8 cellular contexts compared by ENCODE assay signal in genomic region chr7:80095545-80095944, GRCh38. TPM values are rescaled to one million over a fixed set of nuclear protein-coding genes. Genes with fewer than 3 reads are reported as not detected.
DNase-seq lines count a peak whose midpoint lies in the region; ATAC-seq and TF ChIP-seq lines count a peak whose summit lies in the region.

No MANE protein-coding gene starts in this region.

- BruUV-seq in PC-3 (replicated peaks; lab: Mats Ljungman, UMichigan), result no TSS peak

- TF ChIP-seq POLR2A in esophagus muscularis mucosa (IDR thresholded peaks at IDR 0.05; ENCODE audit: low read depth), result no peak

- no peaks in the 10 kb centered on the region for H3K79me1 ChIP-seq in H9 (ENCODE audit: insufficient read depth, low read depth, low read length, poor library complexity, severe bottlenecking)

- ATAC-seq in PC-3, result peak; percentile 56
- ATAC-seq in sciatic nerve, result peak; percentile 56
- no peak for ATAC-seq in GM18907 (IDR thresholded peaks at IDR 0.05; ENCODE audit: unreplicated experiment)

- H3K9ac ChIP-seq in H9 (ENCODE audit: extremely low read depth, insufficient read length, low read length), result no peak overlapping the region
- H3K9ac ChIP-seq in PC-3 (ENCODE audit: low read length), result no peak overlapping the region

- H3K23me2 ChIP-seq in H9 (ENCODE audit: insufficient read length, low read depth, low read length, poor library complexity, severe bottlenecking), result no peaks in the 10 kb centered on the region

- POLR2A ChIA-PET in PC-3 (lab: Charles Lee; ENCODE audit: unreplicated experiment), result no interaction called here
- POLR2A ChIA-PET in CD4-positive, alpha-beta memory T cell (lab: Charles Lee; ENCODE audit: partially characterized antibody), result no interaction called here

- H3K4me3 Mint-ChIP-seq in H9, result no peak overlapping the region
- H3K4me3 Mint-ChIP-seq in CD4-positive, alpha-beta memory T cell, result no peak overlapping the region

- H2BK5ac ChIP-seq in H9 (ENCODE audit: insufficient read length, low read length), result no peak overlapping the region

- H3K4me1 ChIP-seq in H9 (ENCODE audit: insufficient read depth, low read length), result no peaks in the 10 kb centered on the region
- no peaks in the 10 kb centered on the region for H3K4me1 ChIP-seq in PC-3 (ENCODE audit: insufficient read depth, low read length)
- H3K4me1 ChIP-seq in esophagus muscularis mucosa, result peaks cover 0 to 10% (median 0%) of the 10 kb centered on the region in 4 donors
- H3K4me1 ChIP-seq in CD4-positive, alpha-beta memory T cell (ENCODE audit: insufficient read depth, low read length), result no peaks in the 10 kb centered on the region

- no peaks in the 10 kb centered on the region for H3K36me3 Mint-ChIP-seq in H9 (ENCODE audit: insufficient read depth in 1 of 3, low read depth in 3 of 3)
- H3K36me3 Mint-ChIP-seq in CD4-positive, alpha-beta memory T cell, result no peaks in the 10 kb centered on the region

- CTCF ChIA-PET in PC-3 (lab: Charles Lee), result interaction anchor here (1.0 kb wide), 1 partner anchor 296 kb away, joined by 3 read pairs; no protein-coding TSS in a partner anchor
- CTCF ChIA-PET in CD4-positive, alpha-beta memory T cell (lab: Charles Lee; ENCODE audit: partially characterized antibody), result no interaction called here

- no peak overlapping the region for H4K5ac ChIP-seq in H9 (ENCODE audit: insufficient read length, low read depth, low read length)

- H2BK15ac ChIP-seq in H9 (ENCODE audit: low read depth, low read length), result no peak overlapping the region

- H2BK120ac ChIP-seq in H9 (ENCODE audit: low read depth, low read length, poor library complexity, severe bottlenecking), result no peak overlapping the region

- H3K27me3 ChIP-seq in H9 (ENCODE audit: insufficient read depth, low read length), result no peaks in the 10 kb centered on the region
- no peaks in the 10 kb centered on the region for H3K27me3 ChIP-seq in PC-3 (ENCODE audit: low read length)
- no peaks in the 10 kb centered on the region for H3K27me3 ChIP-seq in esophagus muscularis mucosa
- H3K27me3 ChIP-seq in CD4-positive, alpha-beta memory T cell (ENCODE audit: insufficient read depth, low read length), result no peaks in the 10 kb centered on the region

- no peak overlapping the region for H3K23ac ChIP-seq in H9 (ENCODE audit: insufficient read length, low read depth, low read length)

- no peak overlapping the region for H2AK5ac ChIP-seq in H9 (ENCODE audit: insufficient read length, low read length)

- H2BK20ac ChIP-seq in H9 (ENCODE audit: low read depth, low read length, poor library complexity, severe bottlenecking), result no peak overlapping the region

- H3K4me1 Mint-ChIP-seq in H9, result peaks cover 5% of the 10 kb centered on the region in 2 experiments; a peak in 3 of 4 replicates
- no peaks in the 10 kb centered on the region for H3K4me1 Mint-ChIP-seq in CD4-positive, alpha-beta memory T cell

- H4K8ac ChIP-seq in H9 (replicated peaks; ENCODE audit: insufficient read length, low read depth, low read length), result no peak overlapping the region

- WGBS in H9 (ENCODE audit: extremely low coverage, insufficient read length, low lambda C conversion rate), result no CpG with 5 or more reads among the region's 1 CpG
- 2% methylated on average over 1 of the region's 1 CpG for WGBS in esophagus muscularis mucosa

- H4K20me1 ChIP-seq in H9 (ENCODE audit: control insufficient read depth, insufficient read depth, insufficient read length), result no peaks in the 10 kb centered on the region
- H4K20me1 ChIP-seq in PC-3 (ENCODE audit: low read length), result no peaks in the 10 kb centered on the region

- no peak overlapping the region for H3K18ac ChIP-seq in H9 (ENCODE audit: insufficient read length, low read depth, low read length)

- H3K79me2 ChIP-seq in H9 (ENCODE audit: insufficient read depth, low read length) (no peaks in the 10 kb centered on the region), PC-3 (ENCODE audit: low read length) (no peaks in the 10 kb centered on the region)

- H2BK12ac ChIP-seq in H9 (ENCODE audit: insufficient read length, low read depth, low read length), result no peak overlapping the region

- H3K9me3 ChIP-seq in H9 (ENCODE audit: control insufficient read depth, low read depth, low read length), result no peaks in the 10 kb centered on the region
- H3K9me3 ChIP-seq in PC-3 (ENCODE audit: low read length), result no peaks in the 10 kb centered on the region
- no peaks in the 10 kb centered on the region for H3K9me3 ChIP-seq in esophagus muscularis mucosa
- H3K9me3 ChIP-seq in CD4-positive, alpha-beta memory T cell (ENCODE audit: control insufficient read depth in 1 of 2, low read length in 2 of 2), result no peaks in the 10 kb centered on the region

- no peak overlapping the region for H4K91ac ChIP-seq in H9 (ENCODE audit: insufficient read length, low read depth, low read length)

- TF ChIP-seq EP300 in esophagus muscularis mucosa (IDR thresholded peaks at IDR 0.05), result no peak

- H2AFZ ChIP-seq in H9 (ENCODE audit: low read length) (no peak overlapping the region), PC-3 (ENCODE audit: low read length) (no peak overlapping the region)

- H3K27me3 Mint-ChIP-seq in H9 (ENCODE audit: low read depth), result no peaks in the 10 kb centered on the region
- no peaks in the 10 kb centered on the region for H3K27me3 Mint-ChIP-seq in CD4-positive, alpha-beta memory T cell

- no peaks in the 10 kb centered on the region for H3K9me2 ChIP-seq in PC-3 (replicated peaks; ENCODE audit: low read length)

- H3K4ac ChIP-seq in H9 (ENCODE audit: low read depth, low read length), result no peak overlapping the region

- no peak overlapping the region for H3K27ac Mint-ChIP-seq in H9
- H3K27ac Mint-ChIP-seq in CD4-positive, alpha-beta memory T cell, result no peak overlapping the region

- H3F3A ChIP-seq in PC-3 (ENCODE audit: low read length, unreplicated experiment), result no peaks in the 10 kb centered on the region

- no peak overlapping the region for H3T11ph ChIP-seq in H9 (ENCODE audit: low read length)

- TF ChIP-seq CTCF in H9 (conservative IDR thresholded peaks at IDR 0.05) (peak; percentile 61), PC-3 (conservative IDR thresholded peaks at IDR 0.05; ENCODE audit: low read depth, low read length) (peak; percentile 64), esophagus muscularis mucosa (IDR thresholded peaks at IDR 0.05) (peak; percentile 60 to 64 (median 63))

- no peaks in the 10 kb centered on the region for H3K36me3 ChIP-seq in PC-3 (ENCODE audit: low read depth, low read length)
- no peaks in the 10 kb centered on the region for H3K36me3 ChIP-seq in esophagus muscularis mucosa
- no peaks in the 10 kb centered on the region for H3K36me3 ChIP-seq in CD4-positive, alpha-beta memory T cell (ENCODE audit: insufficient read depth, low read length)

- H3K14ac ChIP-seq in H9 (ENCODE audit: insufficient read depth, low read length), result no peak overlapping the region

- DNase-seq in H9 (no peak), PC-3 (peak; percentile 45), esophagus muscularis mucosa (ENCODE audit: extremely low spot score) (no peak), sciatic nerve (ENCODE audit: low spot score) (no peak), NCI-H226 (no peak)
- no peak for DNase-seq in CD4-positive, alpha-beta memory T cell
- no peak for DNase-seq in activated effector memory CD4-positive, alpha-beta T cell treated with anti-CD3 and anti-CD28 coated beads, Interleukin-2, amount 50 U/mL, for 16 hours

- H3K4me2 ChIP-seq in H9 (ENCODE audit: insufficient read depth, insufficient read length, low read length), result no peak overlapping the region
- H3K4me2 ChIP-seq in PC-3 (ENCODE audit: low read length), result no peak overlapping the region

- intact Hi-C loops in PC-3 (cut with micrococcal nuclease) (loop anchor here (1.0 kb wide), 1 partner anchor 297 kb away; no protein-coding TSS in a partner anchor), esophagus muscularis mucosa (cut with DNase I) (loop anchor here (5.0 to 10.0 kb wide), 3 partner anchors 37 to 357 kb away; partner anchors contain the start of gene GNAI1), sciatic nerve (cut with DNase I) (no loop called here)
- intact Hi-C loops in CD4-positive, alpha-beta memory T cell (cut with micrococcal nuclease), result no loop called here

- no peak overlapping the region for H3K27ac ChIP-seq in H9 (ENCODE audit: insufficient read length, low read depth, low read length)
- H3K27ac ChIP-seq in PC-3 (ENCODE audit: low read length), result no peak overlapping the region
- no peak overlapping the region for H3K27ac ChIP-seq in esophagus muscularis mucosa (replicated peaks in 1 of 4)
- H3K27ac ChIP-seq in CD4-positive, alpha-beta memory T cell (ENCODE audit: low read depth, low read length), result no peak overlapping the region

- H3K4me3 ChIP-seq in PC-3 (ENCODE audit: low read length) (no peak overlapping the region), esophagus muscularis mucosa (no peak overlapping the region)
- H3K4me3 ChIP-seq in CD4-positive, alpha-beta memory T cell (ENCODE audit: low read length in 2 of 2), result no peak overlapping the region

- no peaks in the 10 kb centered on the region for H3K9me3 Mint-ChIP-seq in H9
- peaks cover 0 to 2% (median 0%) of the 10 kb centered on the region in 8 donors for H3K9me3 Mint-ChIP-seq in CD4-positive, alpha-beta memory T cell

- H3K56ac ChIP-seq in H9 (ENCODE audit: insufficient read length, low read depth, low read length), result no peak overlapping the region

RNA-seq across cellular contexts. Expression of gene GNAI1, which starts 39.1 kb away (rescaled TPM):
- total RNA-seq in H9 (2021) (14.1 and 14.8 TPM in 2 replicates), PC-3 (2014; rRNA removed) (16.9 and 19.6 TPM in 2 replicates), esophagus muscularis mucosa (100 to 1,000 TPM in 1 of 4 donors, 10 to 100 TPM in 3; 61.0 to 141 (median 75.5) TPM), sciatic nerve (65.8 TPM)
- total RNA-seq in CD4-positive, alpha-beta memory T cell, result under 1 TPM; 0.49 to 0.78 TPM
- polyA plus RNA-seq in CD4-positive, alpha-beta memory T cell, result under 1 TPM in 1 of 2 donors, not detected in 1; 0.60 TPM

Comparison
In these comparisons a context has a peak if more than half of its experiments do, and no peak if none do; other contexts are left out.
1. intact Hi-C loops: an anchor here in PC-3 (1.0 kb wide) and esophagus muscularis mucosa (5.0 to 10.0 kb wide); none called in sciatic nerve and CD4-positive, alpha-beta memory T cell.